Comparison of ENCODE assay signal across 20 cellular contexts in the genomic region with DNA sequence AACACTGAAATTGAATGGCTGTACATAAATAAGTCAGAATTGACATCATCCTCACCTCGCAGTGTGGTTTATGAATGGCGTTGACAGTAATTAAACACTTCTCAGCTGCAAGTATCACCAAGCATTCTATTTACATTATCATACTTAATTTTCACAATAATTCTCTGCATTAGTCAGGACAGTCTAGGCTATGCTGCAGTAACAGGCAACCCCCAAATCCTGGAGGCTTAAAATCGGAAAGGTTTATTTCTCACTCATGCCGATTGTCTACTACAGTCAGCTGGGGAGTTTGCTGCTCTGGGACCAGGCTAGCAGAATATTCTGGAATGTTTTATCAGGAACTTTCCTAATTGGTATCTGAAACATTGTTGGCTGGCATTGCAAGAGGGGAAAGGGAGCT.
DNase-seq lines count a peak whose midpoint lies in the region; ATAC-seq, FAIRE-seq and TF ChIP-seq lines count a peak whose summit lies in the region.
"Had no signal": no experiment of that assay in that cellular context is flagged by ENCODE, and none has a peak within 500 bp of the region (broad histone marks: within the 10 kb centered on the region; RNA-seq: fewer than 3 reads in every experiment).

No MANE protein-coding gene starts in this region.

- H3K27me3 ChIP-seq in mammary epithelial cell (ENCODE audit: insufficient read depth, low read length) = no peaks in the 10 kb centered on the region
- H3K27me3 ChIP-seq in GM12878 (replicated peaks in 1 of 2; ENCODE audit: control insufficient read depth in 2 of 2, insufficient read depth in 2 of 2, low read length in 1 of 2) = no peaks in the 10 kb centered on the region
- no peaks in the 10 kb centered on the region for H3K27me3 ChIP-seq in Caco-2 (replicated peaks; ENCODE audit: control insufficient read depth, insufficient read depth, low read length)
- H3K27me3 ChIP-seq: BE2C had no signal

- dilution Hi-C loops in mammary epithelial cell (cut with HindIII; ENCODE audit: low sequenced_read_pairs) = no loop called here

- H4K20me1 ChIP-seq in mammary epithelial cell (ENCODE audit: insufficient read depth, low read length) (no peaks in the 10 kb centered on the region), GM12878 (ENCODE audit: control insufficient read depth, insufficient read depth) (no peaks in the 10 kb centered on the region)

- DNase-seq in mammary epithelial cell (no peak), MCF 10A (ENCODE audit: unreplicated experiment) (no peak), GM12892 (ENCODE audit: insufficient read length) (no peak), GM12878 (ENCODE audit: low read depth, low spot score) (no peak), Caco-2 (no peak)
- DNase-seq in activated naive CD8-positive, alpha-beta T cell treated with anti-CD3 and anti-CD28 coated beads for 36 hours = no peak
- DNase-seq: AML-193; BE2C; Calu3; CD4-positive, CD25-positive, alpha-beta regulatory T cell; CD8-positive, alpha-beta memory T cell; DMS53; DMS79 treated with DMSO at 0.1 percent for 48 hours; GF-D8 had no signal

- no peaks in the 10 kb centered on the region for H3K79me2 ChIP-seq in mammary epithelial cell (ENCODE audit: insufficient read depth, low read length)
- H3K79me2 ChIP-seq in GM12878 (ENCODE audit: control insufficient read depth, insufficient read depth, low read length) = no peaks in the 10 kb centered on the region

- FAIRE-seq in GM12892 (lab: Jason Lieb, UNC) (peak; percentile 17), GM12878 (lab: Jason Lieb, UNC) (no peak)
- FAIRE-seq: A204.1 had no signal

- WGBS in mammary epithelial cell (ENCODE audit: low coverage, missing lambda C conversion rate) = 99% methylated on average over 4 of the region's 4 CpGs
- WGBS in GM12878 (ENCODE audit: insufficient coverage, insufficient replicate concordance, low lambda C conversion rate, missing lambda C conversion rate) = 79% methylated on average over 4 of the region's 4 CpGs

- H3K36me3 Mint-ChIP-seq in MCF 10A (ENCODE audit: insufficient read depth, unreplicated experiment) = no peaks in the 10 kb centered on the region
- no peaks in the 10 kb centered on the region for H3K36me3 Mint-ChIP-seq in Caco-2 (ENCODE audit: insufficient read depth, unreplicated experiment)
- H3K36me3 Mint-ChIP-seq in activated naive CD8-positive, alpha-beta T cell treated with anti-CD3 and anti-CD28 coated beads for 36 hours = no peaks in the 10 kb centered on the region
- H3K36me3 Mint-ChIP-seq: CD4-positive, CD25-positive, alpha-beta regulatory T cell; CD8-positive, alpha-beta memory T cell had no signal

- peak; percentile 16; the same call in 2 of the 3 replicates for ATAC-seq in GM12878
- ATAC-seq: HCT116 had no signal

- H3K4me3 Mint-ChIP-seq in MCF 10A (ENCODE audit: unreplicated experiment) (no peak overlapping the region), Caco-2 (ENCODE audit: unreplicated experiment) (no peak overlapping the region)
- H3K4me3 Mint-ChIP-seq in activated naive CD8-positive, alpha-beta T cell treated with anti-CD3 and anti-CD28 coated beads for 36 hours = no peak overlapping the region
- H3K4me3 Mint-ChIP-seq: CD4-positive, CD25-positive, alpha-beta regulatory T cell; CD8-positive, alpha-beta memory T cell; GM23338; H9 had no signal

- H3K4me1 ChIP-seq in mammary epithelial cell (ENCODE audit: insufficient read depth, low read length) (peaks cover 19% of the 10 kb centered on the region), GM12878 (ENCODE audit: control insufficient read depth, insufficient read depth, low read length) (no peaks in the 10 kb centered on the region; the same call in 1 of the 2 replicates), Caco-2 (no peaks in the 10 kb centered on the region)
- H3K4me1 ChIP-seq: BE2C had no signal

- RAD21 ChIA-PET in GM12878 (lab: Charles Lee; ENCODE audit: unreplicated experiment) = interaction anchor here (0.7 to 1.6 kb wide), 4 partner anchors 22 to 273 kb away, joined by 3 read pairs; no protein-coding TSS in a partner anchor

- CTCF ChIA-PET in mammary epithelial cell (lab: Charles Lee; ENCODE audit: low non-redundant PET) (no interaction called here), MCF 10A (lab: Yijun Ruan, JAX) (interaction anchor here (0.6 to 2.7 kb wide), 2 partner anchors 14 to 26 kb away, joined by 4 to 12 read pairs; no protein-coding TSS in a partner anchor), GM12878 (lab: Yijun Ruan, JAX) (interaction anchor here (0.6 to 3.2 kb wide), 7 partner anchors 9 to 340 kb away, joined by 3 to 9 read pairs (median 4); no protein-coding TSS in a partner anchor), Caco-2 (lab: Charles Lee) (no interaction called here)

- TF ChIP-seq CTCF in mammary epithelial cell (conservative IDR thresholded peaks at IDR 0.05 in 1 of 2, IDR thresholded peaks at IDR 0.05 in 1 of 2; ENCODE audit: extremely low read depth in 1 of 2, insufficient read depth in 1 of 2, low read depth in 1 of 2, low read length in 2 of 2) (no peak), MCF 10A (IDR thresholded peaks at IDR 0.05; ENCODE audit: unreplicated experiment) (no peak), GM12878 (IDR thresholded peaks at IDR 0.05 in 2 of 3, conservative IDR thresholded peaks at IDR 0.05 in 1 of 3; ENCODE audit: control insufficient read depth in 2 of 3, extremely low read depth in 1 of 3, insufficient read depth in 1 of 3, low read depth in 3 of 3, low read length in 3 of 3) (no peak), Caco-2 (IDR thresholded peaks at IDR 0.05; ENCODE audit: insufficient read depth in 1 of 2, low read depth in 1 of 2, low read length in 1 of 2, severe bottlenecking in 1 of 2, unreplicated experiment in 1 of 2) (no peak)

- H3K9ac ChIP-seq in mammary epithelial cell (ENCODE audit: insufficient read depth, low read length) (no peak overlapping the region), GM12878 (ENCODE audit: control insufficient read depth, insufficient read depth, low read length) (no peak overlapping the region)

- H2AFZ ChIP-seq in mammary epithelial cell (ENCODE audit: low read depth, low read length) (peak overlapping the region; percentile 73), GM12878 (ENCODE audit: control insufficient read depth, low read depth, low read length) (no peak overlapping the region)
- H2AFZ ChIP-seq: GM23338 had no signal

- no peak for TF ChIP-seq EP300 in GM12878 (IDR thresholded peaks at IDR 0.05; ENCODE audit: borderline replicate concordance in 1 of 2, control insufficient read depth in 1 of 2, low read depth in 2 of 2, low read length in 2 of 2)

- BruUV-seq in mammary epithelial cell (replicated peaks; lab: Mats Ljungman, UMichigan) (no TSS peak), MCF 10A (replicated peaks; lab: Mats Ljungman, UMichigan) (no TSS peak), GM12878 (replicated peaks; lab: Mats Ljungman, UMichigan) (no TSS peak), Caco-2 (replicated peaks; lab: Mats Ljungman, UMichigan) (no TSS peak)

- POLR2A ChIA-PET in MCF 10A (lab: Yijun Ruan, JAX) (no interaction called here), GM12878 (lab: Charles Lee) (interaction anchor here (0.8 to 1.7 kb wide), 3 partner anchors 11 to 354 kb away, joined by 4 to 5 read pairs (median 4); no protein-coding TSS in a partner anchor), Caco-2 (lab: Charles Lee) (no interaction called here)

- H3K27me3 Mint-ChIP-seq in MCF 10A (ENCODE audit: insufficient read depth, unreplicated experiment) (no peaks in the 10 kb centered on the region), Caco-2 (ENCODE audit: insufficient read depth, unreplicated experiment) (no peaks in the 10 kb centered on the region)
- H3K27me3 Mint-ChIP-seq in activated naive CD8-positive, alpha-beta T cell treated with anti-CD3 and anti-CD28 coated beads for 36 hours = peaks cover 7% of the 10 kb centered on the region
- H3K27me3 Mint-ChIP-seq: CD4-positive, CD25-positive, alpha-beta regulatory T cell; CD8-positive, alpha-beta memory T cell had no signal

- H3K4me3 ChIP-seq in mammary epithelial cell (replicated peaks in 1 of 3; ENCODE audit: insufficient read depth in 1 of 3, low read depth in 2 of 3, low read length in 3 of 3) (no peak overlapping the region), GM12878 (no peak overlapping the region), Caco-2 (ENCODE audit: low read depth, low read length) (no peak overlapping the region)
- H3K4me3 ChIP-seq: GM23338 had no signal

- TF ChIP-seq POLR2A in GM12892 (IDR thresholded peaks at IDR 0.05; ENCODE audit: low read depth, low read length) (no peak), GM12878 (IDR thresholded peaks at IDR 0.05; ENCODE audit: low read depth, low read length) (no peak)

- H3K27ac Mint-ChIP-seq in MCF 10A (ENCODE audit: low read depth, unreplicated experiment) (no peak overlapping the region), Caco-2 (ENCODE audit: unreplicated experiment) (no peak overlapping the region)
- no peak overlapping the region for H3K27ac Mint-ChIP-seq in activated naive CD8-positive, alpha-beta T cell treated with anti-CD3 and anti-CD28 coated beads for 36 hours
- H3K27ac Mint-ChIP-seq: CD4-positive, CD25-positive, alpha-beta regulatory T cell; CD8-positive, alpha-beta memory T cell; GM23338 had no signal

- H3K4me2 ChIP-seq in mammary epithelial cell (ENCODE audit: insufficient read depth, low read depth, low read length) (no peak overlapping the region), GM12878 (ENCODE audit: control insufficient read depth, insufficient read depth) (no peak overlapping the region)
- H3K4me2 ChIP-seq: GM23338 had no signal

- peaks cover 12% of the 10 kb centered on the region for H3K9me3 Mint-ChIP-seq in MCF 10A (ENCODE audit: unreplicated experiment)
- H3K9me3 Mint-ChIP-seq in Caco-2 (ENCODE audit: unreplicated experiment) = no peaks in the 10 kb centered on the region
- H3K9me3 Mint-ChIP-seq in activated naive CD8-positive, alpha-beta T cell treated with anti-CD3 and anti-CD28 coated beads for 36 hours = no peaks in the 10 kb centered on the region

- no peaks in the 10 kb centered on the region for H3K36me3 ChIP-seq in mammary epithelial cell (ENCODE audit: insufficient read depth, low read length)
- no peaks in the 10 kb centered on the region for H3K36me3 ChIP-seq in GM12878 (ENCODE audit: control insufficient read depth in 2 of 2, insufficient read depth in 2 of 2, low read length in 1 of 2)
- no peaks in the 10 kb centered on the region for H3K36me3 ChIP-seq in Caco-2 (ENCODE audit: control insufficient read depth, insufficient read depth, low read length)
- H3K36me3 ChIP-seq: BE2C had no signal

- intact Hi-C loops in mammary epithelial cell (cut with micrococcal nuclease) (no loop called here), MCF 10A (cut with micrococcal nuclease) (no loop called here), GM12878 (cut with micrococcal nuclease; ENCODE audit: unreplicated experiment) (no loop called here), Caco-2 (cut with micrococcal nuclease; ENCODE audit: unreplicated experiment) (no loop called here)

- SMC1A ChIA-PET in GM12878 (lab: Charles Lee; ENCODE audit: uncharacterized antibody, unreplicated experiment) = interaction anchor here (0.6 to 3.3 kb wide), 12 partner anchors 9 to 370 kb away, joined by 3 to 21 read pairs (median 4); no protein-coding TSS in a partner anchor

- peaks cover 7% of the 10 kb centered on the region for H3K4me1 Mint-ChIP-seq in MCF 10A (ENCODE audit: insufficient read depth, unreplicated experiment)
- H3K4me1 Mint-ChIP-seq in Caco-2 (ENCODE audit: low read depth, unreplicated experiment) = no peaks in the 10 kb centered on the region
- no peaks in the 10 kb centered on the region for H3K4me1 Mint-ChIP-seq in activated naive CD8-positive, alpha-beta T cell treated with anti-CD3 and anti-CD28 coated beads for 36 hours
- H3K4me1 Mint-ChIP-seq: CD4-positive, CD25-positive, alpha-beta regulatory T cell; CD8-positive, alpha-beta memory T cell had no signal

- H3K27ac ChIP-seq in mammary epithelial cell (ENCODE audit: insufficient read depth, low read depth, low read length) = no peak overlapping the region
- no peak overlapping the region for H3K27ac ChIP-seq in GM12878 (ENCODE audit: control insufficient read depth, insufficient read depth)
- H3K27ac ChIP-seq: 22Rv1, C4-2B had no signal

- no peak for TF ChIP-seq RAD21 in GM12878 (IDR thresholded peaks at IDR 0.05; ENCODE audit: insufficient read depth, low read depth, low read length)

- H3K9me3 ChIP-seq in mammary epithelial cell (replicated peaks; ENCODE audit: insufficient read depth, low read length) = no peaks in the 10 kb centered on the region
- peaks cover 3% of the 10 kb centered on the region; the same call in 1 of the 3 replicates for H3K9me3 ChIP-seq in GM12878 (replicated peaks; ENCODE audit: control insufficient read depth, insufficient read depth, low read length)
- H3K9me3 ChIP-seq in Caco-2 = no peaks in the 10 kb centered on the region

- in situ Hi-C loops in mammary epithelial cell (cut with MboI; ENCODE audit: low sequenced_read_pairs in 2 of 2) = no loop called here
- in situ Hi-C loops in GM12878 (cut with MboI) = no loop called here

Comparison
In these comparisons a context has a peak if more than half of its experiments do, and no peak if none do; other contexts are left out.
1. CTCF ChIA-PET loops: an anchor here in MCF 10A (0.6 to 2.7 kb wide) and GM12878 (0.6 to 3.2 kb wide); none called in mammary epithelial cell and Caco-2.